In genomic region chr1:27772581-27772931, GRCh38 we compare ENCODE assay signal across 8 cellular contexts. TPM values are rescaled to one million over a fixed set of nuclear protein-coding genes. Genes with fewer than 3 reads are reported as not detected.
DNase-seq lines count a peak whose midpoint lies in the region; ATAC-seq lines count a peak whose summit lies in the region.

No MANE protein-coding gene starts in this region.

- peaks cover 26 to 29% (median 27%) of the 10 kb centered on the region in 3 donors for H3K4me1 Mint-ChIP-seq in naive B cell

- H3K4me1 ChIP-seq in ACC112 (ENCODE audit: control insufficient read depth, insufficient read depth, low read length, unreplicated experiment) = peaks cover 10% of the 10 kb centered on the region

- peak overlapping the region; percentile 88 to 99 (median 94) for H3K4me3 Mint-ChIP-seq in naive B cell

- H3K79me2 ChIP-seq in ACC112 (ENCODE audit: control insufficient read depth, insufficient read depth, low read length, unreplicated experiment) = peaks cover 42% of the 10 kb centered on the region

- H3K36me3 Mint-ChIP-seq in naive B cell = no peaks in the 10 kb centered on the region

- H3K36me3 ChIP-seq in ACC112 (ENCODE audit: insufficient read depth, low read length) = no peaks in the 10 kb centered on the region

- peak overlapping the region; percentile 97 to 99 (median 98) for H3K27ac Mint-ChIP-seq in naive B cell

- no peaks in the 10 kb centered on the region for H3K9me3 Mint-ChIP-seq in naive B cell

- no peaks in the 10 kb centered on the region for H3K27me3 ChIP-seq in ACC112 (ENCODE audit: insufficient read depth, low read length)

- H2AFZ ChIP-seq in ACC112 (ENCODE audit: low read length, unreplicated experiment) = peak overlapping the region; percentile 100

- ATAC-seq in naive B cell (ENCODE audit: low read depth in 2 of 2) = no peak
- no peak for ATAC-seq in HG02885 (IDR thresholded peaks at IDR 0.05; ENCODE audit: poor library complexity, unreplicated experiment)
- no peak for ATAC-seq in GM18519 (IDR thresholded peaks at IDR 0.05; ENCODE audit: low FRiP score, unreplicated experiment)

- H3K27me3 Mint-ChIP-seq in naive B cell = no peaks in the 10 kb centered on the region

- H3K27ac ChIP-seq in ACC112 (ENCODE audit: low read depth, low read length) (peak overlapping the region; percentile 96), cingulate gyrus (ENCODE audit: low read depth, low read length) (peak overlapping the region; percentile 73)

- DNase-seq in Jurkat, Clone E6-1 (ENCODE audit: low read depth, low spot score) = no peak
- DNase-seq in naive B cell (no peak), HUDEP-2 (lab: John Stamatoyannopoulos, UW; ENCODE audit: unreplicated experiment in 76 of 76) (no peak)
- no peak for DNase-seq in stimulated activated CD4-positive, alpha-beta T cell treated with anti-CD3 and anti-CD28 coated beads, Interleukin-2, amount 100 ng/mL, for 48 hours

- H3K4me3 ChIP-seq in ACC112 (ENCODE audit: low read depth, low read length) = peak overlapping the region; percentile 88
- peak overlapping the region; percentile 97 for H3K4me3 ChIP-seq in Jurkat, Clone E6-1 (ENCODE audit: low read length)

RNA-seq across cellular contexts. Expression of gene STX12, which starts 0.5 kb away (rescaled TPM):
- 23.1 TPM for polyA plus RNA-seq in Jurkat, Clone E6-1 (2012; ENCODE audit: insufficient read depth, insufficient read length)
- 10 to 100 TPM; 11.2 to 21.4 (median 18.2) TPM for polyA plus RNA-seq in naive B cell (ENCODE audit: low read depth in 6 of 6)

RNA-seq across cellular contexts. Expression of gene FAM76A, which starts 46.8 kb away (rescaled TPM):
- 13.6 TPM for polyA plus RNA-seq in Jurkat, Clone E6-1 (2012; ENCODE audit: insufficient read depth, insufficient read length)
- polyA plus RNA-seq in naive B cell (ENCODE audit: low read depth in 6 of 6) = 10 to 100 TPM in 4 of 6 donors, 1 to 10 TPM in 2; 4.3 to 13.4 (median 10.9) TPM

RNA-seq across cellular contexts. Expression of gene PPP1R8, which starts 58.0 kb away (rescaled TPM):
- 70.5 TPM for polyA plus RNA-seq in Jurkat, Clone E6-1 (2012; ENCODE audit: insufficient read depth, insufficient read length)
- 10 to 100 TPM; 25.8 to 40.9 (median 37.8) TPM for polyA plus RNA-seq in naive B cell (ENCODE audit: low read depth in 6 of 6)
